Comparison of ENCODE assay signal across 23 cellular contexts in genomic region chr10:20508921-20509320, GRCh38.
"Had no signal": no experiment of that assay in that cellular context is flagged by ENCODE, and none has a peak within 500 bp of the region (broad histone marks: within the 10 kb centered on the region; RNA-seq: fewer than 3 reads in every experiment).

No MANE protein-coding gene starts in this region.

- H3K9me3 ChIP-seq: colonic mucosa, esophagus squamous epithelium, gastrocnemius medialis, lower lobe of right lung had no signal

- DNase-seq: colonic mucosa; cortex of kidney; effector CD8-positive, alpha-beta T cell; effector memory CD8-positive, alpha-beta T cell; endodermal cell; erythroblast; esophagus squamous epithelium; foreskin fibroblast; foreskin melanocyte; gastrocnemius medialis; glutamatergic neuron; head of caudate nucleus; heart right ventricle; hippocampal formation; left cardiac atrium; left ventricle myocardium superior; lower lobe of right lung; mesendoderm; midbrain; naive B cell had no signal

- H3K4me3 ChIP-seq: colonic mucosa, esophagus squamous epithelium, gastrocnemius medialis, heart right ventricle, lower lobe of right lung had no signal

- H3K27me3 ChIP-seq: colonic mucosa, esophagus squamous epithelium, gastrocnemius medialis, heart right ventricle had no signal

- H3K36me3 ChIP-seq: colonic mucosa, esophagus squamous epithelium, gastrocnemius medialis, heart right ventricle, lower lobe of right lung had no signal

- ATAC-seq: effector memory CD8-positive, alpha-beta T cell; esophagus mucosa; gastrocnemius medialis; left cardiac atrium; left lobe of liver; left ventricle myocardium superior had no signal

- H3K27ac ChIP-seq: colonic mucosa, epithelial cell of prostate, esophagus squamous epithelium, gastrocnemius medialis, heart right ventricle, lower lobe of right lung had no signal

- H3K4me1 ChIP-seq: colonic mucosa, esophagus squamous epithelium, gastrocnemius medialis, heart right ventricle, lower lobe of right lung had no signal
